In genomic region chr6:135936606-135937005, GRCh38 we compare ENCODE assay signal across 13 cellular contexts.
DNase-seq lines count a peak whose midpoint lies in the region; ATAC-seq and TF ChIP-seq lines count a peak whose summit lies in the region.
"Had no signal": no experiment of that assay in that cellular context is flagged by ENCODE, and none has a peak within 500 bp of the region (broad histone marks: within the 10 kb centered on the region; RNA-seq: fewer than 3 reads in every experiment).

No MANE protein-coding gene starts in this region.

- H3K27ac Mint-ChIP-seq in activated CD4-positive, alpha-beta T cell treated with anti-CD3 and anti-CD28 coated beads for 36 hours = no peak overlapping the region
- H3K27ac Mint-ChIP-seq: endodermal cell had no signal

- peak overlapping the region; percentile 7 to 9 for H3K27ac ChIP-seq in aorta (ENCODE audit: low read depth in 1 of 2, low read length in 2 of 2)
- H3K27ac ChIP-seq in prostate gland = no peak overlapping the region
- H3K27ac ChIP-seq: BLaER1, lower lobe of right lung had no signal

- intact Hi-C loops in activated CD4-positive, alpha-beta T cell treated with anti-CD3 and anti-CD28 coated beads for 36 hours (cut with DNase I, micrococcal nuclease) = no loop called here
- intact Hi-C loops in aorta (cut with DNase I) (no loop called here), prostate gland (cut with DNase I) (loop anchor here (5.0 to 10.0 kb wide), 2 partner anchors 84 to 402 kb away; partner anchors contain the start of gene PDE7B)

- POLR2A ChIA-PET in activated CD4-positive, alpha-beta T cell treated with anti-CD3 and anti-CD28 coated beads for 36 hours (lab: Charles Lee) = no interaction called here

- peak; percentile 26 for ATAC-seq in activated CD4-positive, alpha-beta T cell treated with anti-CD3 and anti-CD28 coated beads for 36 hours
- peak; percentile 56 for ATAC-seq in aorta (ENCODE audit: low FRiP score)
- ATAC-seq: activated T-cell treated with anti-CD3 and anti-CD28 coated beads, Interleukin-2, amount 50 U/mL, for 4 hours; lower lobe of right lung had no signal

- no peak overlapping the region for H3K4me3 Mint-ChIP-seq in activated CD4-positive, alpha-beta T cell treated with anti-CD3 and anti-CD28 coated beads for 36 hours
- H3K4me3 Mint-ChIP-seq: activated T-cell treated with anti-CD3 and anti-CD28 coated beads, Interleukin-2, amount 50 U/mL, for 4 hours; endodermal cell had no signal

- 4 to 8% methylated on average over 1 of the region's 1 CpG for WGBS in aorta, 2 donors
- 32% methylated on average over 1 of the region's 1 CpG for WGBS in prostate gland

- no peak for DNase-seq in activated CD4-positive, alpha-beta T cell treated with anti-CD3 and anti-CD28 coated beads for 36 hours
- no peak for DNase-seq in activated CD4-positive, alpha-beta T cell treated with anti-CD3 and anti-CD28 coated beads for 48 hours
- peak; percentile 95 for DNase-seq in adipocyte (ENCODE audit: low read depth)
- DNase-seq in iris pigment epithelial cell (ENCODE audit: low read depth) = peak; percentile 97
- DNase-seq in aorta = no peak
- DNase-seq in prostate gland (ENCODE audit: low spot score) = no peak
- no peak for DNase-seq in activated gamma-delta T cell (lab: John Stamatoyannopoulos, UW)
- no peak for DNase-seq in GM20000 (ENCODE audit: low spot score)
- DNase-seq: activated T-cell treated with anti-CD3 and anti-CD28 coated beads, Interleukin-2, amount 50 U/mL, for 4 hours; endodermal cell; lower lobe of right lung; NCI-H2171 had no signal

- CTCF ChIA-PET in activated CD4-positive, alpha-beta T cell treated with anti-CD3 and anti-CD28 coated beads for 36 hours (lab: Charles Lee) = interaction anchor here (0.7 kb wide), 1 partner anchor 243 kb away, joined by 3 read pairs; no protein-coding TSS in a partner anchor

- H3K9me3 ChIP-seq in adipocyte (ENCODE audit: control insufficient read depth, low read length) = no peaks in the 10 kb centered on the region
- no peaks in the 10 kb centered on the region for H3K9me3 ChIP-seq in aorta (ENCODE audit: control insufficient read depth, low read length)
- H3K9me3 ChIP-seq in prostate gland = no peaks in the 10 kb centered on the region
- H3K9me3 ChIP-seq: BLaER1, lower lobe of right lung had no signal

- TF ChIP-seq CTCF in prostate gland (IDR thresholded peaks at IDR 0.05) = no peak
- TF ChIP-seq CTCF in GM20000 (IDR thresholded peaks at IDR 0.05; ENCODE audit: extremely low read depth, missing control alignments) = no peak

- peaks cover 36% of the 10 kb centered on the region for H3K4me1 ChIP-seq in adipocyte (ENCODE audit: control insufficient read depth, insufficient read depth, low read length)
- no peaks in the 10 kb centered on the region for H3K4me1 ChIP-seq in aorta (ENCODE audit: control insufficient read depth in 1 of 2, insufficient read depth in 2 of 2, low read length in 2 of 2)
- peaks cover 8% of the 10 kb centered on the region for H3K4me1 ChIP-seq in prostate gland (replicated peaks)
- H3K4me1 ChIP-seq: BLaER1, lower lobe of right lung had no signal

- no peak for TF ChIP-seq POLR2A in prostate gland (IDR thresholded peaks at IDR 0.05)

- H3K36me3 Mint-ChIP-seq in activated CD4-positive, alpha-beta T cell treated with anti-CD3 and anti-CD28 coated beads for 36 hours (ENCODE audit: low read depth) = no peaks in the 10 kb centered on the region

- no peaks in the 10 kb centered on the region for H3K27me3 Mint-ChIP-seq in activated CD4-positive, alpha-beta T cell treated with anti-CD3 and anti-CD28 coated beads for 36 hours

- peak overlapping the region; percentile 61 for H3K9ac ChIP-seq in adipocyte (ENCODE audit: low read length)
- H3K9ac ChIP-seq: BLaER1 had no signal

- H3K9me3 Mint-ChIP-seq in activated CD4-positive, alpha-beta T cell treated with anti-CD3 and anti-CD28 coated beads for 36 hours (ENCODE audit: low read depth) = no peaks in the 10 kb centered on the region
- H3K9me3 Mint-ChIP-seq: activated T-cell treated with anti-CD3 and anti-CD28 coated beads, Interleukin-2, amount 50 U/mL, for 4 hours; endodermal cell had no signal

- no peaks in the 10 kb centered on the region for H3K36me3 ChIP-seq in adipocyte (ENCODE audit: control insufficient read depth, insufficient read depth, low read length, severe bottlenecking)
- no peaks in the 10 kb centered on the region for H3K36me3 ChIP-seq in aorta (ENCODE audit: control insufficient read depth in 1 of 2, insufficient read depth in 2 of 2, low read length in 1 of 2)
- no peaks in the 10 kb centered on the region for H3K36me3 ChIP-seq in prostate gland
- H3K36me3 ChIP-seq: BLaER1, lower lobe of right lung had no signal

- H3K27me3 ChIP-seq in adipocyte (replicated peaks; ENCODE audit: control insufficient read depth, insufficient read depth, low read length) (no peaks in the 10 kb centered on the region), aorta (ENCODE audit: control insufficient read depth in 1 of 2, insufficient read depth in 2 of 2, low read length in 1 of 2) (no peaks in the 10 kb centered on the region), prostate gland (replicated peaks; ENCODE audit: insufficient read depth) (no peaks in the 10 kb centered on the region)
- H3K27me3 ChIP-seq: BLaER1 had no signal

- H3K4me3 ChIP-seq in adipocyte (ENCODE audit: low read length) (no peak overlapping the region), aorta (ENCODE audit: low read length in 2 of 2) (no peak overlapping the region), prostate gland (no peak overlapping the region)
- H3K4me3 ChIP-seq: BLaER1, lower lobe of right lung had no signal

- no peaks in the 10 kb centered on the region for H3K4me1 Mint-ChIP-seq in activated CD4-positive, alpha-beta T cell treated with anti-CD3 and anti-CD28 coated beads for 36 hours
- H3K4me1 Mint-ChIP-seq: endodermal cell had no signal

Comparison
In these comparisons a context has a peak if more than half of its experiments do, and no peak if none do; other contexts are left out.
1. DNase-seq: peak in adipocyte (single experiment) and iris pigment epithelial cell (single experiment); none in activated CD4-positive, alpha-beta T cell treated with anti-CD3 and anti-CD28 coated beads for 36 hours (single experiment), activated CD4-positive, alpha-beta T cell treated with anti-CD3 and anti-CD28 coated beads for 48 hours (single experiment), aorta (0 of 2), prostate gland (single experiment), activated gamma-delta T cell (single experiment) and GM20000 (single experiment).
2. H3K27ac ChIP-seq: peak in aorta (2 of 2); none in prostate gland (0 of 2).